13 cellular contexts compared by ENCODE assay signal in genomic region chr15:83720466-83720865, GRCh38.
A peak's percentile ranks its signal among the peaks of the same experiment; 100 is the strongest.
DNase-seq lines count a peak whose midpoint lies in the region; TF ChIP-seq lines count a peak whose summit lies in the region.
"Had no signal": no experiment of that assay in that cellular context is flagged by ENCODE, and none has a peak within 500 bp of the region (broad histone marks: within the 10 kb centered on the region; RNA-seq: fewer than 3 reads in every experiment).

No MANE protein-coding gene starts in this region.

- TF ChIP-seq CTCF in retinal pigment epithelial cell (conservative IDR thresholded peaks at IDR 0.05; ENCODE audit: low read depth, low read length): no peak

- DNase-seq in astrocyte of the hippocampus (ENCODE audit: low read depth, low spot score) (peak; percentile 80), medulla oblongata (ENCODE audit: extremely low spot score) (peak; percentile 20), retinal pigment epithelial cell (ENCODE audit: low read depth) (peak; percentile 70), GDM1 (lab: John Stamatoyannopoulos, UW) (no peak), NCI-H2171 treated with DMSO at 0.1 percent for 48 hours (lab: John Stamatoyannopoulos, UW) (no peak)
- no peak for DNase-seq in activated CD4-positive, CD25-positive, alpha-beta regulatory T cell treated with anti-CD3 and anti-CD28 coated beads, Interleukin-2, amount 50 U/mL, for 72 hours
- DNase-seq: ACHN; Caco-2; CD4-positive, alpha-beta T cell; GF-D8; GOT3; H7; HFFc6 had no signal

- H3K4me3 ChIP-seq in retinal pigment epithelial cell (ENCODE audit: low read length): no peak overlapping the region

Comparison
In these comparisons a context has a peak if more than half of its experiments do, and no peak if none do; other contexts are left out.
1. DNase-seq: peak in astrocyte of the hippocampus (single experiment), medulla oblongata (single experiment) and retinal pigment epithelial cell (single experiment); none in GDM1 (single experiment), NCI-H2171 treated with DMSO at 0.1 percent for 48 hours (single experiment) and activated CD4-positive, CD25-positive, alpha-beta regulatory T cell treated with anti-CD3 and anti-CD28 coated beads, Interleukin-2, amount 50 U/mL, for 72 hours (single experiment).